1 cellular context compared by ENCODE assay signal in genomic region chr6:63514488-63515173, GRCh38.
TF ChIP-seq lines count a peak whose summit lies in the region.

No MANE protein-coding gene starts in this region.

TF ChIP-seq in HepG2, 621 proteins besides CTCF, POLR2A, EP300 and RAD21 (continued from another document and continues in another):
- peak in 1 of 2 experiments; percentile 76; a peak in 2 of 4 replicates for TF ChIP-seq ATF4 (CRISPR knock-in tag; IDR thresholded peaks at IDR 0.05)
- TF ChIP-seq ZBTB42 (CRISPR knock-in tag; IDR thresholded peaks at IDR 0.05) = no peak
- TF ChIP-seq ZNF704 (CRISPR knock-in tag; IDR thresholded peaks at IDR 0.05; ENCODE audit: borderline replicate concordance) = peak; percentile 73; the same call in 1 of the 2 replicates
- peak; percentile 68 for TF ChIP-seq HDAC1 (CRISPR knock-in tag; IDR thresholded peaks at IDR 0.05)
- peak; percentile 71 for TF ChIP-seq FOXA3 (CRISPR knock-in tag; IDR thresholded peaks at IDR 0.05)
- no peak for TF ChIP-seq NBN (conservative IDR thresholded peaks at IDR 0.05)
- peak; percentile 90 for TF ChIP-seq PITX1 (CRISPR knock-in tag; IDR thresholded peaks at IDR 0.05)
- no peak for TF ChIP-seq MBD4 (IDR thresholded peaks at IDR 0.05; ENCODE audit: borderline replicate concordance, low read length)
- 0 out of 2 replicates have a peak, but pooled peaks have one; percentile 55 for TF ChIP-seq ZNF761 (CRISPR knock-in tag; conservative IDR thresholded peaks at IDR 0.05)
- TF ChIP-seq ZMYM2 (CRISPR knock-in tag; IDR thresholded peaks at IDR 0.05) = peak; percentile 88
- TF ChIP-seq SATB2 (CRISPR knock-in tag; IDR thresholded peaks at IDR 0.05) = no peak
- no peak for TF ChIP-seq SRSF1 (optimal IDR thresholded peaks at IDR 0.05; ENCODE audit: low read depth, low read length)
- TF ChIP-seq TEAD2 (CRISPR knock-in tag; IDR thresholded peaks at IDR 0.05) = no peak
- 0 out of 2 replicates have a peak, but pooled peaks have one; percentile 67 for TF ChIP-seq ZNF605 (CRISPR knock-in tag; IDR thresholded peaks at IDR 0.05)
- no peak for TF ChIP-seq ELK4 (CRISPR knock-in tag; IDR thresholded peaks at IDR 0.05; ENCODE audit: borderline replicate concordance)
- TF ChIP-seq BORCS8-MEF2B (CRISPR knock-in tag; IDR thresholded peaks at IDR 0.05) = peak; percentile 45
- no peak; the same call in 1 of the 2 replicates for TF ChIP-seq RFX1 (IDR thresholded peaks at IDR 0.05)
- TF ChIP-seq POLR2G (IDR thresholded peaks at IDR 0.05; ENCODE audit: low read depth, low read length) = peak; percentile 62
- TF ChIP-seq ZNF33A (CRISPR knock-in tag; IDR thresholded peaks at IDR 0.05; ENCODE audit: borderline replicate concordance) = no peak
- TF ChIP-seq ZBTB39 (CRISPR knock-in tag; IDR thresholded peaks at IDR 0.05) = peak; percentile 99
- TF ChIP-seq ZNF12 (CRISPR knock-in tag; IDR thresholded peaks at IDR 0.05) = peak; percentile 47; the same call in 1 of the 2 replicates
- no peak for TF ChIP-seq IKZF4 (CRISPR knock-in tag; IDR thresholded peaks at IDR 0.05; ENCODE audit: borderline replicate concordance, low read depth, not compliant biosample characterization)
- 0 out of 2 replicates have a peak, but pooled peaks have one; percentile 13 for TF ChIP-seq ELF3 (CRISPR knock-in tag; IDR thresholded peaks at IDR 0.05)
- TF ChIP-seq TCF12 (IDR thresholded peaks at IDR 0.05) = no peak
- TF ChIP-seq TCF12 (CRISPR knock-in tag; IDR thresholded peaks at IDR 0.05) = no peak; the same call in 1 of the 2 replicates
- peak; percentile 96 for TF ChIP-seq ZNF121 (CRISPR knock-in tag; IDR thresholded peaks at IDR 0.05)
- TF ChIP-seq FOXP1 (IDR thresholded peaks at IDR 0.05) = peak; percentile 97
- peak; percentile 97 for TF ChIP-seq FOXP1 (CRISPR knock-in tag; IDR thresholded peaks at IDR 0.05)
- no peak for TF ChIP-seq ZNF275 (CRISPR knock-in tag; IDR thresholded peaks at IDR 0.05; ENCODE audit: borderline replicate concordance)
- no peak for TF ChIP-seq PLRG1 (conservative IDR thresholded peaks at IDR 0.05)
- peak; percentile 58 for TF ChIP-seq RERE (CRISPR knock-in tag; IDR thresholded peaks at IDR 0.05; ENCODE audit: low read depth)
- TF ChIP-seq CBFB (CRISPR knock-in tag; IDR thresholded peaks at IDR 0.05) = peak; percentile 92
- TF ChIP-seq ZGPAT (CRISPR knock-in tag; IDR thresholded peaks at IDR 0.05) = peak; percentile 79
- TF ChIP-seq ATF6 (CRISPR knock-in tag; conservative IDR thresholded peaks at IDR 0.05) = no peak; the same call in 1 of the 2 replicates
- TF ChIP-seq FOXO1 (CRISPR knock-in tag; IDR thresholded peaks at IDR 0.05) = peak; percentile 75
- TF ChIP-seq ZNF770 (CRISPR knock-in tag; IDR thresholded peaks at IDR 0.05) = peak; percentile 100
- TF ChIP-seq ATF3 (CRISPR knock-in tag; IDR thresholded peaks at IDR 0.05) = 0 out of 2 replicates have a peak, but pooled peaks have one; percentile 19
- TF ChIP-seq KDM6A (CRISPR knock-in tag; IDR thresholded peaks at IDR 0.05; ENCODE audit: low read depth) = peak; percentile 70
- 0 out of 2 replicates have a peak, but pooled peaks have one; percentile 57 for TF ChIP-seq GLMP (CRISPR knock-in tag; IDR thresholded peaks at IDR 0.05; ENCODE audit: borderline replicate concordance)
- TF ChIP-seq SNAPC2 (CRISPR knock-in tag; IDR thresholded peaks at IDR 0.05) = 0 out of 2 replicates have a peak, but pooled peaks have one; percentile 54
- TF ChIP-seq MIER2 (CRISPR knock-in tag; IDR thresholded peaks at IDR 0.05) = peak; percentile 51; the same call in 1 of the 2 replicates
- TF ChIP-seq NFE2L1 (CRISPR knock-in tag; IDR thresholded peaks at IDR 0.05; ENCODE audit: borderline replicate concordance) = no peak
- TF ChIP-seq ZBTB7A (CRISPR knock-in tag; IDR thresholded peaks at IDR 0.05) = peak; percentile 19; the same call in 1 of the 2 replicates
- TF ChIP-seq ZFX (CRISPR knock-in tag; IDR thresholded peaks at IDR 0.05; ENCODE audit: low read depth) = no peak
- no peak for TF ChIP-seq CREB1 (IDR thresholded peaks at IDR 0.05)
- peak; percentile 21; the same call in 1 of the 2 replicates for TF ChIP-seq CREB1 (CRISPR knock-in tag; IDR thresholded peaks at IDR 0.05)
